ENCODE assay signal across 2 cellular contexts in the genomic region with DNA sequence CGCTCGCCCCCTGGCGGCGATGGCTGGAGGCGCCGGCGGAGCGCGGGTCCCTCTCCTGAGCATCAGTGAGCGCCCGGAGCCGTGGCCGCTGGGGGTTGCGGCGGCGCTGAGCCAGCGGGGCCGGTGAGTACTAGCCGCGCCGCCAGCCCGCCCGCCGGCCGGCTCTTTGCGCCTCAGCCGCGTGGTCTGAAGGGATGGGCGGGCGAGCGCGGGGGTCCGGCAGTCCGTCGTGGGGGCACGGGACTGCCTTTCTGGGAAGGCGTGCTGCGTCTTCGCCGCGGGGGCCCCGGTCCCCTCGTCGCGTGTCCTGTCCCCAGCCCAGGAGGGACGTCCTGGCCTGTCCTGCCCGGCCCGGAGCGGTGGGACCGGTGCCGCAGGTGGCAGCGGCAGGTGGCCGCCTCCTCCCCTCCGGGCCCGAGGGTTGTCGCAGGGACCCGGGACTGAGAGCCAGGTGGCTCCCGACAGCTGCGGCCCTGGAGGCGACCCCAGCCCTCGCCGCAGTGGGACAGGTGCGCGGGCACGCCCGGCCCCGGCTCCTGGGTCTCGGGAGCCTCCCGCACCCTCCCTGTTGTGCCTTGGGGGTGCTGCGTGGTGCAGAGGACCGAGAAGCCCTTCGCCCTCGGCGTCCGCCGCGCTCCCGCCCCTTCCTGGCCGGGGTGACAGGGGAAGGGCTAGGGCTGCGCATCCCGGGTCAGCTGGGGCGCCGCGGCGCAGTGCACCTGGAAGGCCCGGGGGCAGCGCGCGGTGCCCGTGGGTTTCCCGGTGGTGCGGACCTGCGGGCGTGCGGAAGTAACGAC.
TF ChIP-seq lines count a peak whose summit lies in the region.

A gene with protein sequence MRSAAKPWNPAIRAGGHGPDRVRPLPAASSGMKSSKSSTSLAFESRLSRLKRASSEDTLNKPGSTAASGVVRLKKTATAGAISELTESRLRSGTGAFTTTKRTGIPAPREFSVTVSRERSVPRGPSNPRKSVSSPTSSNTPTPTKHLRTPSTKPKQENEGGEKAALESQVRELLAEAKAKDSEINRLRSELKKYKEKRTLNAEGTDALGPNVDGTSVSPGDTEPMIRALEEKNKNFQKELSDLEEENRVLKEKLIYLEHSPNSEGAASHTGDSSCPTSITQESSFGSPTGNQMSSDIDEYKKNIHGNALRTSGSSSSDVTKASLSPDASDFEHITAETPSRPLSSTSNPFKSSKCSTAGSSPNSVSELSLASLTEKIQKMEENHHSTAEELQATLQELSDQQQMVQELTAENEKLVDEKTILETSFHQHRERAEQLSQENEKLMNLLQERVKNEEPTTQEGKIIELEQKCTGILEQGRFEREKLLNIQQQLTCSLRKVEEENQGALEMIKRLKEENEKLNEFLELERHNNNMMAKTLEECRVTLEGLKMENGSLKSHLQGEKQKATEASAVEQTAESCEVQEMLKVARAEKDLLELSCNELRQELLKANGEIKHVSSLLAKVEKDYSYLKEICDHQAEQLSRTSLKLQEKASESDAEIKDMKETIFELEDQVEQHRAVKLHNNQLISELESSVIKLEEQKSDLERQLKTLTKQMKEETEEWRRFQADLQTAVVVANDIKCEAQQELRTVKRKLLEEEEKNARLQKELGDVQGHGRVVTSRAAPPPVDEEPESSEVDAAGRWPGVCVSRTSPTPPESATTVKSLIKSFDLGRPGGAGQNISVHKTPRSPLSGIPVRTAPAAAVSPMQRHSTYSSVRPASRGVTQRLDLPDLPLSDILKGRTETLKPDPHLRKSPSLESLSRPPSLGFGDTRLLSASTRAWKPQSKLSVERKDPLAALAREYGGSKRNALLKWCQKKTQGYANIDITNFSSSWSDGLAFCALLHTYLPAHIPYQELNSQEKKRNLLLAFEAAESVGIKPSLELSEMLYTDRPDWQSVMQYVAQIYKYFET (plus strand): TSS at position 58 of the 797 bp plus-strand sequence. CDS start 87,293 bp downstream, outside the sequence.

TF ChIP-seq in GM23338, 12 proteins besides CTCF, POLR2A, EP300 and RAD21:
- TF ChIP-seq ZNF331 (CRISPR knock-in tag; IDR thresholded peaks at IDR 0.05; ENCODE audit: low read depth) (no peak), STAT1 (IDR thresholded peaks at IDR 0.05; ENCODE audit: unreplicated experiment) (no peak), CREB1 (CRISPR knock-in tag; IDR thresholded peaks at IDR 0.05; ENCODE audit: low read depth) (no peak; the same call in 1 of the 2 replicates), ZNF114 (CRISPR knock-in tag; IDR thresholded peaks at IDR 0.05) (no peak), POLR2AphosphoS5 (IDR thresholded peaks at IDR 0.05; ENCODE audit: low read depth) (peak; percentile 22)

TF ChIP-seq in SK-N-SH, 30 proteins besides CTCF, POLR2A, EP300 and RAD21:
- TF ChIP-seq CHD2 (IDR thresholded peaks at IDR 0.05; ENCODE audit: low read length, partially characterized antibody) (peak; percentile 37), RFX5 (IDR thresholded peaks at IDR 0.05; ENCODE audit: low read length) (no peak), ELF1 (IDR thresholded peaks at IDR 0.05) (no peak; the same call in 1 of the 2 replicates), RXRA (IDR thresholded peaks at IDR 0.05; ENCODE audit: borderline replicate concordance, low read depth) (no peak), TAF1 (IDR thresholded peaks at IDR 0.05; ENCODE audit: borderline replicate concordance, low read depth, low read length) (0 out of 2 replicates have a peak, but pooled peaks have one; percentile 43), NFIC (IDR thresholded peaks at IDR 0.05; ENCODE audit: borderline replicate concordance) (no peak), MXI1 (IDR thresholded peaks at IDR 0.05; ENCODE audit: low read depth, low read length) (no peak; the same call in 1 of the 2 replicates), SMC3 (IDR thresholded peaks at IDR 0.05; ENCODE audit: low read depth, low read length) (peak; percentile 32; the same call in 1 of the 2 replicates), SIN3A (IDR thresholded peaks at IDR 0.05; ENCODE audit: borderline replicate concordance, low read depth, low read length) (0 out of 2 replicates have a peak, but pooled peaks have one; percentile 29)
- TF ChIP-seq, protein P1, sequence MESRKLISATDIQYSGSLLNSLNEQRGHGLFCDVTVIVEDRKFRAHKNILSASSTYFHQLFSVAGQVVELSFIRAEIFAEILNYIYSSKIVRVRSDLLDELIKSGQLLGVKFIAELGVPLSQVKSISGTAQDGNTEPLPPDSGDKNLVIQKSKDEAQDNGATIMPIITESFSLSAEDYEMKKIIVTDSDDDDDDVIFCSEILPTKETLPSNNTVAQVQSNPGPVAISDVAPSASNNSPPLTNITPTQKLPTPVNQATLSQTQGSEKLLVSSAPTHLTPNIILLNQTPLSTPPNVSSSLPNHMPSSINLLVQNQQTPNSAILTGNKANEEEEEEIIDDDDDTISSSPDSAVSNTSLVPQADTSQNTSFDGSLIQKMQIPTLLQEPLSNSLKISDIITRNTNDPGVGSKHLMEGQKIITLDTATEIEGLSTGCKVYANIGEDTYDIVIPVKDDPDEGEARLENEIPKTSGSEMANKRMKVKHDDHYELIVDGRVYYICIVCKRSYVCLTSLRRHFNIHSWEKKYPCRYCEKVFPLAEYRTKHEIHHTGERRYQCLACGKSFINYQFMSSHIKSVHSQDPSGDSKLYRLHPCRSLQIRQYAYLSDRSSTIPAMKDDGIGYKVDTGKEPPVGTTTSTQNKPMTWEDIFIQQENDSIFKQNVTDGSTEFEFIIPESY (IDR thresholded peaks at IDR 0.05; ENCODE audit: borderline replicate concordance, low read depth): no peak
- TF ChIP-seq, protein P2, sequence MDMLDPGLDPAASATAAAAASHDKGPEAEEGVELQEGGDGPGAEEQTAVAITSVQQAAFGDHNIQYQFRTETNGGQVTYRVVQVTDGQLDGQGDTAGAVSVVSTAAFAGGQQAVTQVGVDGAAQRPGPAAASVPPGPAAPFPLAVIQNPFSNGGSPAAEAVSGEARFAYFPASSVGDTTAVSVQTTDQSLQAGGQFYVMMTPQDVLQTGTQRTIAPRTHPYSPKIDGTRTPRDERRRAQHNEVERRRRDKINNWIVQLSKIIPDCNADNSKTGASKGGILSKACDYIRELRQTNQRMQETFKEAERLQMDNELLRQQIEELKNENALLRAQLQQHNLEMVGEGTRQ (IDR thresholded peaks at IDR 0.05; ENCODE audit: borderline replicate concordance, low read depth, low read length): no peak
- TF ChIP-seq, protein P3, sequence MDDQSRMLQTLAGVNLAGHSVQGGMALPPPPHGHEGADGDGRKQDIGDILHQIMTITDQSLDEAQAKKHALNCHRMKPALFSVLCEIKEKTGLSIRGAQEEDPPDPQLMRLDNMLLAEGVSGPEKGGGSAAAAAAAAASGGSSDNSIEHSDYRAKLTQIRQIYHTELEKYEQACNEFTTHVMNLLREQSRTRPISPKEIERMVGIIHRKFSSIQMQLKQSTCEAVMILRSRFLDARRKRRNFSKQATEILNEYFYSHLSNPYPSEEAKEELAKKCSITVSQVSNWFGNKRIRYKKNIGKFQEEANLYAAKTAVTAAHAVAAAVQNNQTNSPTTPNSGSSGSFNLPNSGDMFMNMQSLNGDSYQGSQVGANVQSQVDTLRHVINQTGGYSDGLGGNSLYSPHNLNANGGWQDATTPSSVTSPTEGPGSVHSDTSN (IDR thresholded peaks at IDR 0.05): no peak
- TF ChIP-seq, protein P4, sequence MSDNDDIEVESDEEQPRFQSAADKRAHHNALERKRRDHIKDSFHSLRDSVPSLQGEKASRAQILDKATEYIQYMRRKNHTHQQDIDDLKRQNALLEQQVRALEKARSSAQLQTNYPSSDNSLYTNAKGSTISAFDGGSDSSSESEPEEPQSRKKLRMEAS (IDR thresholded peaks at IDR 0.05; ENCODE audit: low read depth): 0 out of 2 replicates have a peak, but pooled peaks have one; percentile 10
- TF ChIP-seq, protein P5, sequence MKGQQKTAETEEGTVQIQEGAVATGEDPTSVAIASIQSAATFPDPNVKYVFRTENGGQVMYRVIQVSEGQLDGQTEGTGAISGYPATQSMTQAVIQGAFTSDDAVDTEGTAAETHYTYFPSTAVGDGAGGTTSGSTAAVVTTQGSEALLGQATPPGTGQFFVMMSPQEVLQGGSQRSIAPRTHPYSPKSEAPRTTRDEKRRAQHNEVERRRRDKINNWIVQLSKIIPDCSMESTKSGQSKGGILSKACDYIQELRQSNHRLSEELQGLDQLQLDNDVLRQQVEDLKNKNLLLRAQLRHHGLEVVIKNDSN (IDR thresholded peaks at IDR 0.05; ENCODE audit: borderline replicate concordance, low read depth): no peak
